ENCODE assay signal across 12 cellular contexts in the genomic region with DNA sequence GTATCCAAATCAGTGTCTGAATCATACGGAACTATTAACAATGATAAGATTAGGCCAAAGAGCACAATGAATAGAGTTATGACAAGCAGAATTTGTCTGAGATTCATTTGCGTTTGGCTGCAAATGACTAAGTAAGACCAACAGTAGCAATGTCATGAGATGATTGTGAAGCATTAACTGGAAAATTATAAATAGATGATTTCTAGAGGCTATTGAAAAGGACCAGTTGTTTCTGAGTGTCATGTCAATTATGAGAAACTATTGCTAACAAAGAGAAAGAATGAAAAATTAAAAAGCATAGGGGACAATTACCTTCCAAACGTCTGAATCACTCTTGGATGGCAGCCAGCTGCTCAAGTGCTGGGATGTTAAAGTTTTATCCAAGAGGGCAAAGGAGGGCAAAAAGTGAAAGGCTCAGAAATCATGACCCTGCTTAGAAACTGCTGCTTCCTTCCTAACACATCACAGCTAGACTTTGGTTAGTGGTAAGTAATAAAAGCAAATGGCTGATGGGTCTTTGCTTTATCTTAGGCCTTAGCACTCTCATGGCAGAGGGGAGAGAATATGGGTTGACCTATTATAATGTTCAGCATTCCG.
DNase-seq lines count a peak whose midpoint lies in the region; ATAC-seq and TF ChIP-seq lines count a peak whose summit lies in the region.
"Had no signal": no experiment of that assay in that cellular context is flagged by ENCODE, and none has a peak within 500 bp of the region (broad histone marks: within the 10 kb centered on the region; RNA-seq: fewer than 3 reads in every experiment).

No MANE protein-coding gene starts in this region.

- no peaks in the 10 kb centered on the region for H3K4me1 Mint-ChIP-seq in activated T-helper 2 cell treated with anti-CD3 and anti-CD28 coated beads, Interferon-gamma antibody, Interleukin-2, Interleukin-4, amounts not matched to agents 10 μg/mL and 5 μg/mL and 100 μg/mL, durations not matched to agents 14 hours and 24 hours and 36 hours (ENCODE audit: low read depth)

- 30 to 31% methylated on average over 4 of the region's 4 CpGs for WGBS in esophagus, 2 donors

- H3F3A ChIP-seq in MM.1S (ENCODE audit: insufficient read depth, low read length): no peaks in the 10 kb centered on the region

- H3K36me3 Mint-ChIP-seq in activated T-helper 2 cell treated with anti-CD3 and anti-CD28 coated beads, Interferon-gamma antibody, Interleukin-2, Interleukin-4, amounts not matched to agents 10 μg/mL and 5 μg/mL and 100 μg/mL, durations not matched to agents 14 hours and 24 hours and 36 hours (ENCODE audit: low read depth): no peaks in the 10 kb centered on the region

- H3K4me1 ChIP-seq in esophagus (ENCODE audit: control insufficient read depth in 2 of 2, insufficient read depth in 2 of 2, low read length in 1 of 2) (no peaks in the 10 kb centered on the region), MM.1S (ENCODE audit: low read length) (peaks cover 19% of the 10 kb centered on the region)

- H3K4me2 ChIP-seq in MM.1S (ENCODE audit: low read depth, low read length): no peak overlapping the region

- no peak overlapping the region for H3K27ac Mint-ChIP-seq in activated T-helper 2 cell treated with anti-CD3 and anti-CD28 coated beads, Interferon-gamma antibody, Interleukin-2, Interleukin-4, amounts not matched to agents 10 μg/mL and 5 μg/mL and 100 μg/mL, durations not matched to agents 14 hours and 24 hours and 36 hours
- H3K27ac Mint-ChIP-seq: dendritic cell treated with granulocyte-macrophage colony-stimulating factor and Interleukin-4, amounts not matched to agents 40 ng/mL and 50 ng/mL, for 4 days had no signal

- TF ChIP-seq CTCF in omental fat pad (IDR thresholded peaks at IDR 0.05) (no peak), MM.1S (IDR thresholded peaks at IDR 0.05; ENCODE audit: low read length) (no peak)

- H2AFZ ChIP-seq in MM.1S (ENCODE audit: low read length): no peak overlapping the region

- no peak overlapping the region for H3K4me3 ChIP-seq in esophagus (ENCODE audit: low read depth in 1 of 2, low read length in 2 of 2)
- no peak overlapping the region for H3K4me3 ChIP-seq in MM.1S (ENCODE audit: low read length)

- H3K4me3 Mint-ChIP-seq in activated T-helper 2 cell treated with anti-CD3 and anti-CD28 coated beads, Interferon-gamma antibody, Interleukin-2, Interleukin-4, amounts not matched to agents 10 μg/mL and 5 μg/mL and 100 μg/mL, durations not matched to agents 14 hours and 24 hours and 36 hours (ENCODE audit: low read depth): no peak overlapping the region
- H3K4me3 Mint-ChIP-seq: dendritic cell treated with granulocyte-macrophage colony-stimulating factor and Interleukin-4, amounts not matched to agents 40 ng/mL and 50 ng/mL, for 4 days had no signal

- ATAC-seq in omental fat pad (ENCODE audit: low FRiP score): peak; percentile 62
- no peak for ATAC-seq in HG02610 (IDR thresholded peaks at IDR 0.05; ENCODE audit: unreplicated experiment)
- no peak for ATAC-seq in stimulated activated naive CD8-positive, alpha-beta T cell treated with anti-CD3 and anti-CD28 coated beads, Interleukin-15, Interleukin-2, amounts not matched to agents 100 U/mL and 50 U/mL, for 24 hours

- no peaks in the 10 kb centered on the region for H3K79me2 ChIP-seq in MM.1S (ENCODE audit: low read length)

- no peaks in the 10 kb centered on the region for H4K20me1 ChIP-seq in MM.1S (ENCODE audit: insufficient read depth, low read length)

- intact Hi-C loops in activated T-helper 2 cell treated with anti-CD3 and anti-CD28 coated beads, Interferon-gamma antibody, Interleukin-2, Interleukin-4, amounts not matched to agents 10 μg/mL and 5 μg/mL and 100 μg/mL, durations not matched to agents 14 hours and 24 hours and 36 hours (cut with micrococcal nuclease): no loop called here

- H3K9me2 ChIP-seq in MM.1S (replicated peaks; ENCODE audit: insufficient read depth, low read length): no peaks in the 10 kb centered on the region

- no peaks in the 10 kb centered on the region for H3K27me3 ChIP-seq in esophagus (ENCODE audit: control insufficient read depth in 1 of 2, insufficient read depth in 2 of 2, low read length in 2 of 2)
- no peaks in the 10 kb centered on the region for H3K27me3 ChIP-seq in MM.1S (replicated peaks; ENCODE audit: insufficient read depth, low read length)

- H3K36me3 ChIP-seq in esophagus (ENCODE audit: control insufficient read depth in 2 of 2, insufficient read depth in 2 of 2, low read length in 1 of 2) (no peaks in the 10 kb centered on the region), MM.1S (replicated peaks; ENCODE audit: insufficient read depth, low read length) (no peaks in the 10 kb centered on the region)

- H3K9me3 Mint-ChIP-seq in activated T-helper 2 cell treated with anti-CD3 and anti-CD28 coated beads, Interferon-gamma antibody, Interleukin-2, Interleukin-4, amounts not matched to agents 10 μg/mL and 5 μg/mL and 100 μg/mL, durations not matched to agents 14 hours and 24 hours and 36 hours: peaks cover 3% of the 10 kb centered on the region

- no peaks in the 10 kb centered on the region for H3K9me3 ChIP-seq in esophagus (ENCODE audit: control insufficient read depth in 2 of 2, insufficient read depth in 1 of 2, low read depth in 1 of 2, low read length in 1 of 2)
- no peaks in the 10 kb centered on the region for H3K9me3 ChIP-seq in MM.1S (replicated peaks; ENCODE audit: insufficient read depth, low read length)

- peaks cover 3% of the 10 kb centered on the region for H3K27me3 Mint-ChIP-seq in activated T-helper 2 cell treated with anti-CD3 and anti-CD28 coated beads, Interferon-gamma antibody, Interleukin-2, Interleukin-4, amounts not matched to agents 10 μg/mL and 5 μg/mL and 100 μg/mL, durations not matched to agents 14 hours and 24 hours and 36 hours (ENCODE audit: low read depth)
- H3K27me3 Mint-ChIP-seq: dendritic cell treated with granulocyte-macrophage colony-stimulating factor and Interleukin-4, amounts not matched to agents 40 ng/mL and 50 ng/mL, for 4 days had no signal

- H3K9ac ChIP-seq in MM.1S (ENCODE audit: low read length): no peak overlapping the region

- DNase-seq in EH (ENCODE audit: low read depth) (peak; percentile 76), NCI-H2171 treated with DMSO at 0.1 percent for 48 hours (lab: John Stamatoyannopoulos, UW) (peak; percentile 43), omental fat pad (ENCODE audit: low spot score) (no peak), MM.1S (no peak)
- DNase-seq in activated T-helper 2 cell treated with anti-CD3 and anti-CD28 coated beads, Interferon-gamma antibody, Interleukin-2, Interleukin-4, amounts not matched to agents 10 μg/mL and 5 μg/mL and 100 μg/mL, durations not matched to agents 14 hours and 24 hours and 36 hours (ENCODE audit: low spot score): no peak
- no peak for DNase-seq in stimulated activated naive CD8-positive, alpha-beta T cell treated with anti-CD3 and anti-CD28 coated beads, Interleukin-15, Interleukin-2, amounts not matched to agents 100 U/mL and 50 U/mL, for 24 hours
- DNase-seq: activated CD4-positive, CD25-positive, alpha-beta regulatory T cell treated with anti-CD3 and anti-CD28 coated beads, Interleukin-2, amount 50 U/mL, for 72 hours; NCI-H187 treated with DMSO at 0.1 percent for 48 hours; stimulated activated naive CD4-positive, alpha-beta T cell had no signal

- H3K27ac ChIP-seq in esophagus (ENCODE audit: low read depth in 2 of 2, low read length in 1 of 2) (peak overlapping the region; percentile 42 to 47), MM.1S (ENCODE audit: low read length) (no peak overlapping the region)

Comparison
In these comparisons a context has a peak if more than half of its experiments do, and no peak if none do; other contexts are left out.
1. DNase-seq: peak in EH (single experiment) and NCI-H2171 treated with DMSO at 0.1 percent for 48 hours (single experiment); none in omental fat pad (single experiment), MM.1S (single experiment), activated T-helper 2 cell treated with anti-CD3 and anti-CD28 coated beads, Interferon-gamma antibody, Interleukin-2, Interleukin-4, amounts not matched to agents 10 μg/mL and 5 μg/mL and 100 μg/mL, durations not matched to agents 14 hours and 24 hours and 36 hours (single experiment) and stimulated activated naive CD8-positive, alpha-beta T cell treated with anti-CD3 and anti-CD28 coated beads, Interleukin-15, Interleukin-2, amounts not matched to agents 100 U/mL and 50 U/mL, for 24 hours (single experiment).